28 cellular contexts compared by ENCODE assay signal in genomic region chr1:15313012-15313411, GRCh38.
"Had no signal": no experiment of that assay in that cellular context is flagged by ENCODE, and none has a peak within 500 bp of the region (broad histone marks: within the 10 kb centered on the region; RNA-seq: fewer than 3 reads in every experiment).

No MANE protein-coding gene starts in this region.

- H2AFZ ChIP-seq: neural progenitor cell had no signal

- H3K36me3 ChIP-seq: left ventricle myocardium inferior, neural progenitor cell, ovary, right atrium auricular region, suprapubic skin, thoracic aorta, tibial artery, upper lobe of right lung had no signal

- DNase-seq: hypothalamus; immature natural killer cell; kidney; left colon; left ventricle myocardium inferior; mesendoderm; naive B cell; natural killer cell; nephron progenitor cell; ovary; stimulated activated CD4-positive, alpha-beta T cell treated with anti-CD3 and anti-CD28 coated beads, Interleukin-12 subunit alpha, Interleukin-12 subunit beta, amount 100 ng/mL, for 4 hours; stimulated activated CD4-positive, alpha-beta T cell treated with anti-CD3 and anti-CD28 coated beads, Interleukin-15, amount 100 ng/mL, for 24 hours; stimulated activated CD4-positive, alpha-beta T cell treated with anti-CD3 and anti-CD28 coated beads, Interleukin-2, amount 100 ng/mL, for 24 hours; stimulated activated CD4-positive, alpha-beta T cell treated with anti-CD3 and anti-CD28 coated beads, Interleukin-4, amount 100 ng/mL, for 1 hour; stimulated activated naive CD4-positive, alpha-beta T cell; tibial artery; trophoblast cell; upper lobe of right lung had no signal

- H3K9me3 ChIP-seq: left ventricle myocardium inferior, ovary, suprapubic skin, thoracic aorta, tibial artery, upper lobe of right lung had no signal

- H3K4me3 ChIP-seq: left ventricle myocardium inferior, lung, neural progenitor cell, ovary, right atrium auricular region, skin epidermis, suprapubic skin, thoracic aorta, tibial artery, upper lobe of right lung had no signal

- H3K4me1 ChIP-seq: left ventricle myocardium inferior, neural progenitor cell, right atrium auricular region, suprapubic skin, tibial artery, upper lobe of right lung had no signal

- H3K9ac ChIP-seq: neural progenitor cell had no signal

- ATAC-seq: left colon; natural killer cell; sciatic nerve; stimulated activated effector memory CD8-positive, alpha-beta T cell treated with anti-CD3 and anti-CD28 coated beads, Interleukin-12 subunit alpha, Interleukin-12 subunit beta, amount 100 ng/mL, for 72 hours; upper lobe of right lung had no signal

- H3K27ac ChIP-seq: left ventricle myocardium inferior, neural progenitor cell, ovary, right atrium auricular region, skin epidermis, suprapubic skin, thoracic aorta, tibial artery, upper lobe of right lung had no signal

- H3K27me3 ChIP-seq: neural progenitor cell, ovary, right atrium auricular region, suprapubic skin, upper lobe of right lung had no signal

- FAIRE-seq: islet of Langerhans, kidney, urothelium cell line had no signal

- H3K4me2 ChIP-seq: neural progenitor cell had no signal
